Comparison of ENCODE assay signal across 19 cellular contexts in genomic region chr5:134097221-134097620, GRCh38. TPM values are rescaled to one million over a fixed set of nuclear protein-coding genes. Genes with fewer than 3 reads are reported as not detected.
DNase-seq lines count a peak whose midpoint lies in the region; ATAC-seq and TF ChIP-seq lines count a peak whose summit lies in the region.
"Had no signal": no experiment of that assay in that cellular context is flagged by ENCODE, and none has a peak within 500 bp of the region (broad histone marks: within the 10 kb centered on the region; RNA-seq: fewer than 3 reads in every experiment).

No MANE protein-coding gene starts in this region.

- H3K4me2 ChIP-seq in neuronal stem cell (ENCODE audit: insufficient read depth, low read length, poor library complexity, severe bottlenecking): no peak overlapping the region

- H3K27ac Mint-ChIP-seq in activated CD4-positive, alpha-beta T cell treated with anti-CD3 and anti-CD28 coated beads, Interleukin-2, amount 10 ng/mL, durations not matched to agents 24 days and 14 days: peak overlapping the region; percentile 65

- no peak overlapping the region for H3K4me3 ChIP-seq in astrocyte of the spinal cord (ENCODE audit: low read depth, low read length)
- no peak overlapping the region for H3K4me3 ChIP-seq in neuronal stem cell (ENCODE audit: low read length in 2 of 2)
- H3K4me3 ChIP-seq: ascending aorta; BLaER1 treated with 17β-estradiol and CSF1 and Interleukin-3, amounts not matched to agents 10 nM and 100 nM; colonic mucosa; Peyer's patch; thoracic aorta had no signal

- H3K27ac ChIP-seq in KOPT-K1 (ENCODE audit: low read depth, low read length, poor library complexity, severe bottlenecking) (peak overlapping the region; percentile 78), neuronal stem cell (replicated peaks; ENCODE audit: low read length) (no peak overlapping the region)
- H3K27ac ChIP-seq: ascending aorta; BLaER1 treated with 17β-estradiol and CSF1 and Interleukin-3, amounts not matched to agents 10 nM and 100 nM; colonic mucosa; Peyer's patch; thoracic aorta had no signal

- no peak overlapping the region for H2BK15ac ChIP-seq in neuronal stem cell (ENCODE audit: low read length)

- peaks cover 47% of the 10 kb centered on the region for H3K4me1 Mint-ChIP-seq in activated CD4-positive, alpha-beta T cell treated with anti-CD3 and anti-CD28 coated beads, Interleukin-2, amount 10 ng/mL, durations not matched to agents 24 days and 14 days

- H3K36me3 ChIP-seq in KOPT-K1 (ENCODE audit: insufficient read depth, low read length): no peaks in the 10 kb centered on the region
- no peaks in the 10 kb centered on the region for H3K36me3 ChIP-seq in neuronal stem cell (replicated peaks in 1 of 2; ENCODE audit: control insufficient read depth in 2 of 2, insufficient read depth in 2 of 2, low read length in 2 of 2)
- H3K36me3 ChIP-seq: ascending aorta; BLaER1 treated with 17β-estradiol and CSF1 and Interleukin-3, amounts not matched to agents 10 nM and 100 nM; colonic mucosa; Peyer's patch; thoracic aorta had no signal

- H3K9ac ChIP-seq in neuronal stem cell (ENCODE audit: low read depth, low read length, poor library complexity): no peak overlapping the region
- H3K9ac ChIP-seq: BLaER1 treated with 17β-estradiol and CSF1 and Interleukin-3, amounts not matched to agents 10 nM and 100 nM had no signal

- H3K23ac ChIP-seq in neuronal stem cell (ENCODE audit: low read depth, low read length, poor library complexity): no peak overlapping the region

- no peak overlapping the region for H2AFZ ChIP-seq in neuronal stem cell (ENCODE audit: low read length)

- H3K4me1 ChIP-seq in neuronal stem cell (ENCODE audit: control insufficient read depth in 2 of 2, insufficient read depth in 1 of 2, low read depth in 1 of 2, low read length in 2 of 2): peaks cover 6 to 9% of the 10 kb centered on the region in 2 donors

- TF ChIP-seq CTCF in astrocyte of the spinal cord (IDR thresholded peaks at IDR 0.05; ENCODE audit: low read depth, low read length): no peak

- no peak for ATAC-seq in GM21529 (IDR thresholded peaks at IDR 0.05; ENCODE audit: unreplicated experiment)
- ATAC-seq: SK-N-SH treated with all-trans-retinoic acid at 6 μM for 48 hours had no signal

- H2BK12ac ChIP-seq in neuronal stem cell (ENCODE audit: low read length): no peak overlapping the region

- no CpG with 5 or more reads among the region's 3 CpGs for WGBS in neuronal stem cell (ENCODE audit: extremely low coverage in 2 of 2, insufficient read length in 2 of 2, insufficient replicate concordance in 1 of 2), 2 donors

- H3K27me3 Mint-ChIP-seq in activated CD4-positive, alpha-beta T cell treated with anti-CD3 and anti-CD28 coated beads, Interleukin-2, amount 10 ng/mL, durations not matched to agents 24 days and 14 days: peaks cover 10% of the 10 kb centered on the region

- no peak overlapping the region for H2BK5ac ChIP-seq in neuronal stem cell (ENCODE audit: low read length)

- no peaks in the 10 kb centered on the region for H3K79me1 ChIP-seq in neuronal stem cell (ENCODE audit: low read depth, low read length)

- H4K91ac ChIP-seq in neuronal stem cell (ENCODE audit: low read depth, low read length, poor library complexity): no peak overlapping the region

- no peaks in the 10 kb centered on the region for H3K9me3 ChIP-seq in KOPT-K1 (ENCODE audit: insufficient read depth, low read length, poor library complexity, severe bottlenecking)
- no peaks in the 10 kb centered on the region for H3K9me3 ChIP-seq in neuronal stem cell (replicated peaks in 1 of 2; ENCODE audit: control insufficient read depth in 2 of 2, insufficient read depth in 1 of 2, low read depth in 1 of 2, low read length in 2 of 2)
- H3K9me3 ChIP-seq: ascending aorta; BLaER1 treated with 17β-estradiol and CSF1 and Interleukin-3, amounts not matched to agents 10 nM and 100 nM; colonic mucosa; Peyer's patch; thoracic aorta had no signal

- intact Hi-C loops in activated CD4-positive, alpha-beta T cell treated with anti-CD3 and anti-CD28 coated beads, Interleukin-2, amount 10 ng/mL, durations not matched to agents 24 days and 14 days (cut with micrococcal nuclease): no loop called here

- in situ Hi-C loops in astrocyte of the spinal cord (cut with HindIII; ENCODE audit: low sequenced_read_pairs): no loop called here

- H3K9me3 Mint-ChIP-seq in activated CD4-positive, alpha-beta T cell treated with anti-CD3 and anti-CD28 coated beads, Interleukin-2, amount 10 ng/mL, durations not matched to agents 24 days and 14 days: no peaks in the 10 kb centered on the region

- H3K4ac ChIP-seq in neuronal stem cell (ENCODE audit: low read length): no peak overlapping the region

- no peak for DNase-seq in activated CD4-positive, alpha-beta T cell treated with anti-CD3 and anti-CD28 coated beads, Interleukin-2, amount 10 ng/mL, durations not matched to agents 24 days and 14 days
- DNase-seq in activated CD4-positive, alpha-beta T cell treated with anti-CD3 and anti-CD28 coated beads for 48 hours: no peak
- DNase-seq in astrocyte of the spinal cord (ENCODE audit: low read depth, low spot score) (peak; percentile 59), neuronal stem cell (ENCODE audit: low spot score) (no peak), NCI-H2081 treated with DMSO at 0.1 percent for 48 hours (lab: John Stamatoyannopoulos, UW) (no peak), DMS153 treated with DMSO at 0.1 percent for 48 hours (lab: John Stamatoyannopoulos, UW; ENCODE audit: unreplicated experiment) (no peak)
- DNase-seq: activated CD4-positive, alpha-beta T cell treated with anti-CD3 and anti-CD28 coated beads, Interleukin-2, amount 50 U/mL, for 48 hours; colonic mucosa; DMS53; foreskin fibroblast; hypothalamus; NCI-H82; Peyer's patch had no signal

- peak overlapping the region; percentile 38 for H3K4me3 Mint-ChIP-seq in activated CD4-positive, alpha-beta T cell treated with anti-CD3 and anti-CD28 coated beads, Interleukin-2, amount 10 ng/mL, durations not matched to agents 24 days and 14 days

- peak overlapping the region; percentile 44 for H3K18ac ChIP-seq in neuronal stem cell (ENCODE audit: low read length)

- H3K36me3 Mint-ChIP-seq in activated CD4-positive, alpha-beta T cell treated with anti-CD3 and anti-CD28 coated beads, Interleukin-2, amount 10 ng/mL, durations not matched to agents 24 days and 14 days (ENCODE audit: low read depth): no peaks in the 10 kb centered on the region

- no peak overlapping the region for H4K8ac ChIP-seq in neuronal stem cell (ENCODE audit: low read depth, low read length)

- H2AK5ac ChIP-seq in neuronal stem cell (ENCODE audit: low read depth, low read length): no peak overlapping the region

- no peak overlapping the region for H2BK120ac ChIP-seq in neuronal stem cell (ENCODE audit: low read depth, low read length)

- no peak overlapping the region for H3K14ac ChIP-seq in neuronal stem cell (ENCODE audit: low read length)

- H3K27me3 ChIP-seq in neuronal stem cell (ENCODE audit: control insufficient read depth in 3 of 3, insufficient read depth in 3 of 3, low read depth in 1 of 3, low read length in 3 of 3): peaks cover 0 to 36% (median 0%) of the 10 kb centered on the region in 3 experiments
- H3K27me3 ChIP-seq: ascending aorta, colonic mucosa, Peyer's patch had no signal

RNA-seq across cellular contexts. Expression of gene TCF7, which starts 17.3 kb away (rescaled TPM):
- total RNA-seq in activated CD4-positive, alpha-beta T cell treated with anti-CD3 and anti-CD28 coated beads, Interleukin-2, amount 10 ng/mL, durations not matched to agents 24 days and 14 days: 112 and 113 TPM in 2 replicates
- 4.1 TPM for polyA plus RNA-seq in neuronal stem cell (2013, experiment 1 of 2)
- 4.2 TPM for polyA plus RNA-seq in neuronal stem cell (2013, experiment 2 of 2)
